In genomic region chr2:231356474-231356849, GRCh38 we compare ENCODE assay signal across 21 cellular contexts. TPM values are rescaled to one million over a fixed set of nuclear protein-coding genes. Genes with fewer than 3 reads are reported as not detected.
"Had no signal": no experiment of that assay in that cellular context is flagged by ENCODE, and none has a peak within 500 bp of the region (broad histone marks: within the 10 kb centered on the region; RNA-seq: fewer than 3 reads in every experiment).

No MANE protein-coding gene starts in this region.

- FAIRE-seq: kidney, TTC549 had no signal

- H3K79me2 ChIP-seq: hepatocyte had no signal

- H3K27me3 Mint-ChIP-seq: activated B cell treated with CpG ODN at 0.5 μM for 24 hours; stimulated activated naive CD8-positive, alpha-beta T cell treated with anti-CD3 and anti-CD28 coated beads, Interleukin-15, Interleukin-2, amounts not matched to agents 100 ng/mL and 50 ng/mL, for 24 hours had no signal

- H2AFZ ChIP-seq: hepatocyte had no signal

- H3K27me3 ChIP-seq: breast epithelium, dorsolateral prefrontal cortex, hepatocyte, right lobe of liver, suprapubic skin, upper lobe of left lung had no signal

- H3K9me3 Mint-ChIP-seq: activated B cell treated with CpG ODN at 0.5 μM for 24 hours; activated CD4-positive, alpha-beta T cell treated with anti-CD3 and anti-CD28 coated beads, Interleukin-2, amount 10 ng/mL, durations not matched to agents 7 days and 5 days; activated naive CD8-positive, alpha-beta T cell treated with anti-CD3 and anti-CD28 coated beads, Interleukin-2, amount 10 ng/mL, durations not matched to agents 7 days and 5 days; endodermal cell; nephron progenitor cell; stimulated activated naive CD8-positive, alpha-beta T cell treated with anti-CD3 and anti-CD28 coated beads, Interleukin-15, Interleukin-2, amounts not matched to agents 100 ng/mL and 50 ng/mL, for 24 hours had no signal

- DNase-seq: activated B cell treated with CpG ODN at 0.5 μM for 24 hours; activated CD4-positive, alpha-beta T cell treated with anti-CD3 and anti-CD28 coated beads, Interleukin-2, amount 10 ng/mL, durations not matched to agents 7 days and 5 days; activated CD8-positive, alpha-beta memory T cell treated with anti-CD3 and anti-CD28 coated beads, Interleukin-2, amount 50 U/mL, for 48 hours; activated naive CD8-positive, alpha-beta T cell treated with anti-CD3 and anti-CD28 coated beads, Interleukin-2, amount 10 ng/mL, durations not matched to agents 7 days and 5 days; anterior cingulate cortex; cerebellar nuclear complex; erythroblast; mesenchymal stem cell; nephron progenitor cell; occipital lobe; right lobe of liver; T-helper 17 cell; upper lobe of left lung had no signal

- H3K4me2 ChIP-seq: hepatocyte had no signal

- H3K4me3 Mint-ChIP-seq: activated B cell treated with CpG ODN at 0.5 μM for 24 hours; activated CD4-positive, alpha-beta T cell treated with anti-CD3 and anti-CD28 coated beads, Interleukin-2, amount 10 ng/mL, durations not matched to agents 7 days and 5 days; activated naive CD8-positive, alpha-beta T cell treated with anti-CD3 and anti-CD28 coated beads, Interleukin-2, amount 10 ng/mL, durations not matched to agents 7 days and 5 days; endodermal cell; nephron progenitor cell; stimulated activated naive CD8-positive, alpha-beta T cell treated with anti-CD3 and anti-CD28 coated beads, Interleukin-15, Interleukin-2, amounts not matched to agents 100 ng/mL and 50 ng/mL, for 24 hours; T-helper 17 cell had no signal

- H3K4me3 ChIP-seq: breast epithelium, hepatocyte, right lobe of liver, suprapubic skin, upper lobe of left lung had no signal

- H3K4me1 ChIP-seq: breast epithelium, right lobe of liver, suprapubic skin, upper lobe of left lung had no signal

- ATAC-seq: right lobe of liver, T-helper 17 cell had no signal

- H3K36me3 Mint-ChIP-seq: activated naive CD8-positive, alpha-beta T cell treated with anti-CD3 and anti-CD28 coated beads, Interleukin-2, amount 10 ng/mL, durations not matched to agents 7 days and 5 days had no signal

- H3K36me3 ChIP-seq: breast epithelium, right lobe of liver had no signal

- H3K27ac Mint-ChIP-seq: activated B cell treated with CpG ODN at 0.5 μM for 24 hours; activated CD4-positive, alpha-beta T cell treated with anti-CD3 and anti-CD28 coated beads, Interleukin-2, amount 10 ng/mL, durations not matched to agents 7 days and 5 days; activated naive CD8-positive, alpha-beta T cell treated with anti-CD3 and anti-CD28 coated beads, Interleukin-2, amount 10 ng/mL, durations not matched to agents 7 days and 5 days; stimulated activated naive CD8-positive, alpha-beta T cell treated with anti-CD3 and anti-CD28 coated beads, Interleukin-15, Interleukin-2, amounts not matched to agents 100 ng/mL and 50 ng/mL, for 24 hours; T-helper 17 cell had no signal

- H3K9me3 ChIP-seq: breast epithelium, right lobe of liver, suprapubic skin, upper lobe of left lung had no signal

- H3K4me1 Mint-ChIP-seq: activated naive CD8-positive, alpha-beta T cell treated with anti-CD3 and anti-CD28 coated beads, Interleukin-2, amount 10 ng/mL, durations not matched to agents 7 days and 5 days had no signal

- H3K27ac ChIP-seq: hepatocyte, right lobe of liver, suprapubic skin, upper lobe of left lung had no signal

RNA-seq across cellular contexts. Expression of gene B3GNT7, which starts 39.0 kb away (rescaled TPM):
- total RNA-seq: activated CD4-positive, alpha-beta T cell treated with anti-CD3 and anti-CD28 coated beads, Interleukin-2, amount 10 ng/mL, durations not matched to agents 7 days and 5 days had no signal
